ENCODE assay signal across 8 cellular contexts in the genomic region with DNA sequence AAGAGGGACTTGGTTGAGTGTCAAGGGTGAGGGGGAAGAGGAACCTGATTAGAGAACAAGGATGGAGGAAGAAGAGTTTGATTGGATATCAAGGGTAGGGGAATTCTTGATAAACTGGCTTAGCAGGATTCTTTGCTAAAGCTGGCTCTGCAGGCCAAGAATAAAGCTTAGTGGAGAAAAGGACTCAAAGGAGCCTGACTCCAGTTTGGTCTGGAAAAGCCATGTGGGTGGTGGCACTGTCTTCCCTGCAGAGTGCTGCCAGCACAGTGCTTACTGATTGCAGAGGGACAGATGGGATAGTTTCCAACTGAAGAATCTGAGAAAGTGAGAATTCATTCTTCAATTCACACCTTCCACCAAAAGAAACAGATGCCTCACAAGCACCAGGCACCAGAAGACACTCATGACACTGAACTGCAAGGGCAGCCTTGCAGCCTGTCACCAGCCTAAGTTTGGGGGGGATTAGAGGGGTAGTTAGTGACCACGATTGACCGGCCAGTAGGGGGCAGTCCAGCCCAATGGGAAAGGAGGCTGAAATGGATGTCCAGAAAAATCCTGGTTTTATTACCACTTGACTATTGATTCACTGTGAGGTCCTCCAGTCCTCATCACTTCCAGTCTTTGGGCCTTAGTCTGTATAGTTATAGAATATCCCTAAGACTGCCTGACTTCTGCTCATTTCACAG.
A peak's percentile ranks its signal among the peaks of the same experiment; 100 is the strongest.
DNase-seq lines count a peak whose midpoint lies in the region; ATAC-seq, FAIRE-seq and TF ChIP-seq lines count a peak whose summit lies in the region.

No MANE protein-coding gene starts in this region.

- POLR2A ChIA-PET in activated B cell treated with CpG ODN at 0.5 μM for 24 hours (lab: Charles Lee) = no interaction called here

- DNase-seq in G401 (ENCODE audit: low spot score) (peak; percentile 3), HTR-8/SVneo (ENCODE audit: insufficient read length, low spot score) (peak; percentile 5), activated B cell treated with CpG ODN at 0.5 μM for 24 hours (peak; percentile 28), memory B cell (ENCODE audit: low spot score in 2 of 2) (peak; percentile 38 to 44), posterior vena cava (ENCODE audit: low spot score) (no peak), left lobe of liver (ENCODE audit: low spot score) (no peak)

- no peak for TF ChIP-seq CTCF in activated B cell treated with CpG ODN at 0.5 μM for 24 hours (IDR thresholded peaks at IDR 0.05)

- no peak overlapping the region for H3K27ac Mint-ChIP-seq in activated B cell treated with CpG ODN at 0.5 μM for 24 hours
- no peak overlapping the region for H3K27ac Mint-ChIP-seq in memory B cell

- CTCF ChIA-PET in activated B cell treated with CpG ODN at 0.5 μM for 24 hours (lab: Charles Lee) = interaction anchor here (1.2 to 2.8 kb wide), 4 partner anchors 149 to 165 kb away, joined by 3 to 30 read pairs (median 4); no protein-coding TSS in a partner anchor

- H3K4me1 Mint-ChIP-seq in activated B cell treated with CpG ODN at 0.5 μM for 24 hours (no peaks in the 10 kb centered on the region), memory B cell (peaks cover 2% of the 10 kb centered on the region)

- H3K4me3 Mint-ChIP-seq in activated B cell treated with CpG ODN at 0.5 μM for 24 hours = no peak overlapping the region
- H3K4me3 Mint-ChIP-seq in memory B cell = no peak overlapping the region

- H3K36me3 Mint-ChIP-seq in activated B cell treated with CpG ODN at 0.5 μM for 24 hours (ENCODE audit: low read depth) (no peaks in the 10 kb centered on the region), memory B cell (peaks cover 2% of the 10 kb centered on the region)

- FAIRE-seq in HTR-8/SVneo (lab: Jason Lieb, UNC) = no peak

- in situ Hi-C loops in G401 (cut with HindIII; ENCODE audit: low sequenced_read_pairs) = no loop called here

- intact Hi-C loops in activated B cell treated with CpG ODN at 0.5 μM for 24 hours (cut with micrococcal nuclease) = loop anchor here (1.0 kb wide), 2 partner anchors 153 to 496 kb away; no protein-coding TSS in a partner anchor
- intact Hi-C loops in posterior vena cava (cut with DNase I) = no loop called here

- no peak for ATAC-seq in activated B cell treated with CpG ODN at 0.5 μM for 24 hours (ENCODE audit: low read depth)
- no peak for ATAC-seq in memory B cell (ENCODE audit: low read depth)
- no peak for ATAC-seq in GM18861 (IDR thresholded peaks at IDR 0.05; ENCODE audit: unreplicated experiment)
- no peak for ATAC-seq in GM18870 (IDR thresholded peaks at IDR 0.05; ENCODE audit: unreplicated experiment)
- ATAC-seq in left lobe of liver = no peak

- H3K27me3 Mint-ChIP-seq in activated B cell treated with CpG ODN at 0.5 μM for 24 hours = peaks cover 30% of the 10 kb centered on the region
- H3K27me3 Mint-ChIP-seq in memory B cell = peaks cover 14% of the 10 kb centered on the region

- H3K9me3 Mint-ChIP-seq in activated B cell treated with CpG ODN at 0.5 μM for 24 hours (no peaks in the 10 kb centered on the region), memory B cell (peaks cover 4% of the 10 kb centered on the region)

Comparison
In these comparisons a context has a peak if more than half of its experiments do, and no peak if none do; other contexts are left out.
1. DNase-seq: peak in G401 (single experiment), HTR-8/SVneo (single experiment), activated B cell treated with CpG ODN at 0.5 μM for 24 hours (single experiment) and memory B cell (2 of 2); none in posterior vena cava (single experiment) and left lobe of liver (single experiment).